ENCODE assay signal across 1 cellular context in genomic region chr6:37850243-37850642, GRCh38.
TF ChIP-seq lines count a peak whose summit lies in the region.

No MANE protein-coding gene starts in this region.

TF ChIP-seq in GM12878, 131 proteins besides CTCF, POLR2A, EP300 and RAD21:
- TF ChIP-seq STAT3 (IDR thresholded peaks at IDR 0.05; ENCODE audit: low read depth, low read length) (no peak), PKNOX1 (IDR thresholded peaks at IDR 0.05) (no peak), TCF12 (IDR thresholded peaks at IDR 0.05; ENCODE audit: low read depth, low read length) (no peak), CREM (IDR thresholded peaks at IDR 0.05; ENCODE audit: low read depth) (no peak), ZNF24 (IDR thresholded peaks at IDR 0.05) (no peak), MYB (IDR thresholded peaks at IDR 0.05; ENCODE audit: borderline replicate concordance, low read depth, low read length) (no peak), TARDBP (IDR thresholded peaks at IDR 0.05; ENCODE audit: borderline replicate concordance) (no peak)
- TF ChIP-seq, protein P1, sequence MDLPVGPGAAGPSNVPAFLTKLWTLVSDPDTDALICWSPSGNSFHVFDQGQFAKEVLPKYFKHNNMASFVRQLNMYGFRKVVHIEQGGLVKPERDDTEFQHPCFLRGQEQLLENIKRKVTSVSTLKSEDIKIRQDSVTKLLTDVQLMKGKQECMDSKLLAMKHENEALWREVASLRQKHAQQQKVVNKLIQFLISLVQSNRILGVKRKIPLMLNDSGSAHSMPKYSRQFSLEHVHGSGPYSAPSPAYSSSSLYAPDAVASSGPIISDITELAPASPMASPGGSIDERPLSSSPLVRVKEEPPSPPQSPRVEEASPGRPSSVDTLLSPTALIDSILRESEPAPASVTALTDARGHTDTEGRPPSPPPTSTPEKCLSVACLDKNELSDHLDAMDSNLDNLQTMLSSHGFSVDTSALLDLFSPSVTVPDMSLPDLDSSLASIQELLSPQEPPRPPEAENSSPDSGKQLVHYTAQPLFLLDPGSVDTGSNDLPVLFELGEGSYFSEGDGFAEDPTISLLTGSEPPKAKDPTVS (IDR thresholded peaks at IDR 0.05; ENCODE audit: low read depth, low read length), result no peak
